Comparison of ENCODE assay signal across 1 cellular context in genomic region chr22:23520875-23521441, GRCh38.
A peak's percentile ranks its signal among the peaks of the same experiment; 100 is the strongest.
TF ChIP-seq lines count a peak whose summit lies in the region.

No MANE protein-coding gene starts in this region.

TF ChIP-seq in HepG2, 621 proteins besides CTCF, POLR2A, EP300 and RAD21 (continued from another document and continues in another):
- TF ChIP-seq ZNF639 (CRISPR knock-in tag; conservative IDR thresholded peaks at IDR 0.05): no peak
- no peak for TF ChIP-seq ZNF768 (CRISPR knock-in tag; IDR thresholded peaks at IDR 0.05)
- TF ChIP-seq ZNF431 (CRISPR knock-in tag; IDR thresholded peaks at IDR 0.05; ENCODE audit: borderline replicate concordance, low read depth): no peak
- no peak for TF ChIP-seq ARNTL (CRISPR knock-in tag; IDR thresholded peaks at IDR 0.05)
- no peak for TF ChIP-seq THAP8 (CRISPR knock-in tag; IDR thresholded peaks at IDR 0.05; ENCODE audit: borderline replicate concordance)
- TF ChIP-seq ZNF772 (CRISPR knock-in tag; IDR thresholded peaks at IDR 0.05): peak; percentile 15; the same call in 1 of the 2 replicates
- no peak for TF ChIP-seq SUZ12 (IDR thresholded peaks at IDR 0.05; ENCODE audit: low read depth, low read length)
- peak; percentile 72 for TF ChIP-seq RBFOX2 (IDR thresholded peaks at IDR 0.05; ENCODE audit: low read depth, low read length)
- peak; percentile 33; the same call in 1 of the 2 replicates for TF ChIP-seq STAT6 (CRISPR knock-in tag; IDR thresholded peaks at IDR 0.05; ENCODE audit: borderline replicate concordance)
- no peak for TF ChIP-seq RFX5 (IDR thresholded peaks at IDR 0.05; ENCODE audit: low read depth, low read length)
- no peak for TF ChIP-seq SIN3A (IDR thresholded peaks at IDR 0.05; ENCODE audit: borderline replicate concordance, low read depth, low read length)
- TF ChIP-seq ATF1 (CRISPR knock-in tag; IDR thresholded peaks at IDR 0.05): no peak
- TF ChIP-seq GATAD1 (CRISPR knock-in tag; IDR thresholded peaks at IDR 0.05): no peak
- peak; percentile 48; the same call in 1 of the 2 replicates for TF ChIP-seq PRDM15 (CRISPR knock-in tag; IDR thresholded peaks at IDR 0.05)
- TF ChIP-seq RXRA (CRISPR knock-in tag; IDR thresholded peaks at IDR 0.05): no peak
- TF ChIP-seq MNT (IDR thresholded peaks at IDR 0.05): no peak
- TF ChIP-seq ZNF367 (CRISPR knock-in tag; IDR thresholded peaks at IDR 0.05; ENCODE audit: borderline replicate concordance): no peak
- no peak for TF ChIP-seq TGIF2 (CRISPR knock-in tag; IDR thresholded peaks at IDR 0.05)
- no peak for TF ChIP-seq ZNF33B (CRISPR knock-in tag; IDR thresholded peaks at IDR 0.05)
- no peak for TF ChIP-seq MXD1 (CRISPR knock-in tag; IDR thresholded peaks at IDR 0.05)
- TF ChIP-seq RCOR2 (CRISPR knock-in tag; IDR thresholded peaks at IDR 0.05): no peak
- 0 out of 2 replicates have a peak, but pooled peaks have one; percentile 38 for TF ChIP-seq MEIS2 (CRISPR knock-in tag; IDR thresholded peaks at IDR 0.05)
- no peak for TF ChIP-seq REST (IDR thresholded peaks at IDR 0.05; ENCODE audit: borderline replicate concordance in 1 of 2, low read depth in 1 of 2, low read length in 2 of 2)
- no peak for TF ChIP-seq NR2F2 (IDR thresholded peaks at IDR 0.05; ENCODE audit: borderline replicate concordance, low read depth)
- TF ChIP-seq ZNF251 (CRISPR knock-in tag; IDR thresholded peaks at IDR 0.05): no peak
- TF ChIP-seq SMAD3 (CRISPR knock-in tag; IDR thresholded peaks at IDR 0.05): no peak
- TF ChIP-seq PTBP1 (IDR thresholded peaks at IDR 0.05; ENCODE audit: low read depth, low read length, poor library complexity, severe bottlenecking): no peak
- TF ChIP-seq CCDC6 (CRISPR knock-in tag; IDR thresholded peaks at IDR 0.05): 0 out of 2 replicates have a peak, but pooled peaks have one; percentile 13
- no peak for TF ChIP-seq ZNF580 (CRISPR knock-in tag; IDR thresholded peaks at IDR 0.05; ENCODE audit: borderline replicate concordance, low read depth)
- no peak for TF ChIP-seq TSC22D2 (CRISPR knock-in tag; IDR thresholded peaks at IDR 0.05; ENCODE audit: borderline replicate concordance)
- no peak for TF ChIP-seq PHF20 (CRISPR knock-in tag; IDR thresholded peaks at IDR 0.05)
- no peak for TF ChIP-seq PREB (CRISPR knock-in tag; IDR thresholded peaks at IDR 0.05)
- no peak for TF ChIP-seq ZNF207 (IDR thresholded peaks at IDR 0.05; ENCODE audit: borderline replicate concordance)
- TF ChIP-seq ZNF160 (CRISPR knock-in tag; IDR thresholded peaks at IDR 0.05): no peak
- 0 out of 2 replicates have a peak, but pooled peaks have one; percentile 7 for TF ChIP-seq ZNF317 (CRISPR knock-in tag; IDR thresholded peaks at IDR 0.05)
- TF ChIP-seq DNMT3B (CRISPR knock-in tag; conservative IDR thresholded peaks at IDR 0.05): no peak
- 0 out of 2 replicates have a peak, but pooled peaks have one; percentile 9 for TF ChIP-seq HINFP (CRISPR knock-in tag; IDR thresholded peaks at IDR 0.05; ENCODE audit: low read depth)
- TF ChIP-seq ZKSCAN5 (CRISPR knock-in tag; IDR thresholded peaks at IDR 0.05): no peak
- TF ChIP-seq CREB3 (CRISPR knock-in tag; IDR thresholded peaks at IDR 0.05): no peak
- no peak for TF ChIP-seq AHR (CRISPR knock-in tag; IDR thresholded peaks at IDR 0.05)
